32 cellular contexts compared by ENCODE assay signal in the genomic region with DNA sequence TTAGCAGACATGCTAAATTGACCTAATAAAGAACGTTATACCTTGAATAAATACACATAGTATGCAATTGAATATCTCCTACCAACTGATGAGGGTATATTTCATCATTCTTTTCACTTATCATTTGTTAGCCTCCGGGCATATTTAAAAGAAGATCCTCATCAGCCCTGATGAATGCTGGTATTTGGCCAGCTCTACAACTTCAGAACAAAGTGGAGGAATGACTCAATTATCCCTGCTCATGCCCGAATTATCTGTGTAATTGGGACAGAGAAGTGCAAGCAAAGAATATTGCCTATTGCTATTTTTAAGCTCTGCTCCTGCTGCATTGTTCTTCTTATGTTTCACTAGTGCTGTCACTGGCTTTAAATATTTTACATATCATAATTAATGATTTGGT.
DNase-seq lines count a peak whose midpoint lies in the region; ATAC-seq and TF ChIP-seq lines count a peak whose summit lies in the region.
"Had no signal": no experiment of that assay in that cellular context is flagged by ENCODE, and none has a peak within 500 bp of the region (broad histone marks: within the 10 kb centered on the region; RNA-seq: fewer than 3 reads in every experiment).

No MANE protein-coding gene starts in this region.

- H3K4me3 ChIP-seq in IMR-90 (ENCODE audit: insufficient read depth, low read depth, low read length) (no peak overlapping the region), foreskin fibroblast (ENCODE audit: low read depth in 1 of 2, low read length in 2 of 2) (no peak overlapping the region)
- H3K4me3 ChIP-seq: esophagus muscularis mucosa, gastroesophageal sphincter, PC-9, psoas muscle, sigmoid colon, transverse colon had no signal

- no peak overlapping the region for H2BK15ac ChIP-seq in IMR-90 (ENCODE audit: low read depth, low read length)

- TF ChIP-seq CTCF in IMR-90 (conservative IDR thresholded peaks at IDR 0.05; ENCODE audit: low read depth, low read length) (no peak), foreskin fibroblast (IDR thresholded peaks at IDR 0.05; ENCODE audit: low read depth, low read length) (no peak)

- H3K23ac ChIP-seq in IMR-90 (ENCODE audit: low read depth, low read length): no peak overlapping the region; the same call in 1 of the 2 replicates

- no TSS peak for BruUV-seq in IMR-90 (replicated peaks; lab: Mats Ljungman, UMichigan)

- no peaks in the 10 kb centered on the region for H3K27me3 ChIP-seq in IMR-90 (ENCODE audit: control insufficient read depth, insufficient read depth, low read length)
- H3K27me3 ChIP-seq: esophagus muscularis mucosa, gastroesophageal sphincter, sigmoid colon, transverse colon had no signal

- no peak overlapping the region for H3K27ac ChIP-seq in IMR-90 (ENCODE audit: insufficient read depth, low read length)
- H3K27ac ChIP-seq: esophagus muscularis mucosa, gastroesophageal sphincter, PC-9, psoas muscle, sigmoid colon, transverse colon had no signal

- H4K5ac ChIP-seq in IMR-90 (ENCODE audit: low read depth, low read length): no peak overlapping the region

- in situ Hi-C loops in IMR-90 (cut with MboI; ENCODE audit: low sequenced_read_pairs): no loop called here

- no peak overlapping the region for H2BK5ac ChIP-seq in IMR-90 (ENCODE audit: low read depth, low read length, poor library complexity, severe bottlenecking)

- no peak overlapping the region for H2AFZ ChIP-seq in IMR-90 (replicated peaks; ENCODE audit: low read length, poor library complexity)
- H2AFZ ChIP-seq: PC-9 had no signal

- intact Hi-C loops in IMR-90 (cut with micrococcal nuclease): no loop called here
- intact Hi-C loops in posterior cingulate gyrus (cut with DNase I): no loop called here

- WGBS in IMR-90 (ENCODE audit: extremely low coverage in 2 of 2, insufficient read length in 1 of 2), 2 experiments: no CpG with 5 or more reads among the region's 3 CpGs

- no peak overlapping the region for H3K56ac ChIP-seq in IMR-90 (ENCODE audit: extremely low read depth, insufficient read depth, low read length)

- CTCF ChIA-PET in IMR-90 (lab: Yijun Ruan, JAX): interaction anchor here (0.6 kb wide), 1 partner anchor 201 kb away, joined by 3 read pairs; no protein-coding TSS in a partner anchor

- dilution Hi-C loops in IMR-90 (cut with HindIII; ENCODE audit: low sequenced_read_pairs, unreplicated experiment): no loop called here

- H4K20me1 ChIP-seq in IMR-90 (ENCODE audit: insufficient read depth, low read length): no peaks in the 10 kb centered on the region

- peak; percentile 21 for DNase-seq in AG20443 (ENCODE audit: low spot score)
- peak; percentile 38 for DNase-seq in IMR-90
- DNase-seq in foreskin fibroblast: peak; percentile 33 to 55
- DNase-seq in posterior cingulate gyrus: no peak
- DNase-seq in SK-N-DZ (ENCODE audit: low spot score): no peak
- DNase-seq: activated B cell treated with CpG ODN at 0.5 μM for 24 hours; activated gamma-delta T cell treated with Interleukin-2 at 50 U/mL for 16 hours; activated naive CD8-positive, alpha-beta T cell treated with anti-CD3 and anti-CD28 coated beads, Interleukin-2, amount 50 U/mL, for 24 hours; activated T-cell treated with anti-CD3 and anti-CD28 coated beads, Interleukin-2, amount 50 U/mL, for 24 hours; C1 segment of cervical spinal cord; COR-L47; DMS53; GDM1; kidney glomerular epithelial cell; natural killer cell; NCI-H1092; NCI-H187; NCI-H2171; NCI-H510A treated with DMSO at 0.1 percent for 48 hours; nucleus accumbens; PC-9; psoas muscle; sigmoid colon; stimulated activated CD4-positive, alpha-beta T cell treated with anti-CD3 and anti-CD28 coated beads, Interleukin-4, amount 100 ng/mL, for 4 hours; T-cell; transverse colon had no signal

- POLR2A ChIA-PET in IMR-90 (lab: Charles Lee; ENCODE audit: unreplicated experiment): no interaction called here

- ATAC-seq in IMR-90 (ENCODE audit: low read depth): no peak
- ATAC-seq in SK-N-SH treated with all-trans-retinoic acid at 6 μM for 48 hours: peak; percentile 26; the same call in 1 of the 3 replicates
- no peak for ATAC-seq in GM21381 (IDR thresholded peaks at IDR 0.05; ENCODE audit: unreplicated experiment)
- no peak for ATAC-seq in HG03097 (IDR thresholded peaks at IDR 0.05; ENCODE audit: low FRiP score, unreplicated experiment)
- ATAC-seq: activated naive CD8-positive, alpha-beta T cell treated with anti-CD3 and anti-CD28 coated beads, Interleukin-2, amount 50 U/mL, for 24 hours; gastroesophageal sphincter; HCT116; natural killer cell; psoas muscle; T-cell had no signal

- no peak overlapping the region for H3K4me2 ChIP-seq in IMR-90 (ENCODE audit: low read depth, low read length)
- H3K4me2 ChIP-seq: PC-9 had no signal

- no peaks in the 10 kb centered on the region for H3K36me3 ChIP-seq in IMR-90 (ENCODE audit: control insufficient read depth, insufficient read depth, low read length)
- H3K36me3 ChIP-seq: esophagus muscularis mucosa, gastroesophageal sphincter, sigmoid colon, transverse colon had no signal

- no peak overlapping the region for H3K4ac ChIP-seq in IMR-90 (ENCODE audit: low read depth, low read length)

- H4K8ac ChIP-seq in IMR-90 (ENCODE audit: low read depth in 2 of 2, low read length in 2 of 2): no peak overlapping the region; a peak in 1 of 4 replicates

- H3K14ac ChIP-seq in IMR-90 (replicated peaks; ENCODE audit: low read depth, low read length): no peak overlapping the region

- H4K91ac ChIP-seq in IMR-90 (ENCODE audit: insufficient read depth, low read depth, low read length): no peak overlapping the region

- no peak overlapping the region for H3K9ac ChIP-seq in IMR-90 (ENCODE audit: low read depth, low read length)

- TF ChIP-seq POLR2A in IMR-90 (IDR thresholded peaks at IDR 0.05; ENCODE audit: low read depth, low read length): no peak

- H3K79me1 ChIP-seq in IMR-90 (ENCODE audit: low read depth in 1 of 2, low read length in 2 of 2): no peaks in the 10 kb centered on the region

- peaks cover 5% of the 10 kb centered on the region for H3K9me1 ChIP-seq in IMR-90 (ENCODE audit: insufficient read depth, low read length)

- no peak overlapping the region for H2AK9ac ChIP-seq in IMR-90 (replicated peaks; ENCODE audit: low read depth, low read length, poor library complexity)

- 0 out of 2 replicates have a peak overlapping the region, but pooled peaks have one; percentile 2 for H2AK5ac ChIP-seq in IMR-90 (ENCODE audit: low read depth, low read length)

- no peak for TF ChIP-seq RAD21 in IMR-90 (IDR thresholded peaks at IDR 0.05; ENCODE audit: low read length)

- no peak overlapping the region; the same call in 1 of the 2 replicates for H2BK120ac ChIP-seq in IMR-90 (ENCODE audit: low read depth, low read length)

- H3K9me3 ChIP-seq in IMR-90 (ENCODE audit: control insufficient read depth, insufficient read depth, low read length): no peaks in the 10 kb centered on the region
- H3K9me3 ChIP-seq: esophagus muscularis mucosa, gastroesophageal sphincter, psoas muscle, sigmoid colon, transverse colon had no signal

- no peak overlapping the region for H2BK20ac ChIP-seq in IMR-90 (ENCODE audit: low read depth, low read length)

- no peak overlapping the region for H3K18ac ChIP-seq in IMR-90 (ENCODE audit: low read depth, low read length)

- peaks cover 4% of the 10 kb centered on the region for H3K4me1 ChIP-seq in IMR-90 (ENCODE audit: control insufficient read depth, insufficient read depth, low read length)
- H3K4me1 ChIP-seq: esophagus muscularis mucosa, gastroesophageal sphincter, psoas muscle, sigmoid colon, transverse colon had no signal

TF ChIP-seq in IMR-90, 13 proteins besides CTCF, POLR2A, EP300 and RAD21:
- no peak for TF ChIP-seq RFX5 (IDR thresholded peaks at IDR 0.05; ENCODE audit: low read depth, low read length)
- no peak for TF ChIP-seq RCOR1 (IDR thresholded peaks at IDR 0.05; ENCODE audit: insufficient replicate concordance, low read length)
- TF ChIP-seq, protein P1, sequence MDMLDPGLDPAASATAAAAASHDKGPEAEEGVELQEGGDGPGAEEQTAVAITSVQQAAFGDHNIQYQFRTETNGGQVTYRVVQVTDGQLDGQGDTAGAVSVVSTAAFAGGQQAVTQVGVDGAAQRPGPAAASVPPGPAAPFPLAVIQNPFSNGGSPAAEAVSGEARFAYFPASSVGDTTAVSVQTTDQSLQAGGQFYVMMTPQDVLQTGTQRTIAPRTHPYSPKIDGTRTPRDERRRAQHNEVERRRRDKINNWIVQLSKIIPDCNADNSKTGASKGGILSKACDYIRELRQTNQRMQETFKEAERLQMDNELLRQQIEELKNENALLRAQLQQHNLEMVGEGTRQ (IDR thresholded peaks at IDR 0.05; ENCODE audit: low read depth, low read length): no peak
- no peak for TF ChIP-seq NFE2L2 (IDR thresholded peaks at IDR 0.05; ENCODE audit: low read depth, low read length)
- no peak for TF ChIP-seq CHD1 (IDR thresholded peaks at IDR 0.05; ENCODE audit: low read depth, low read length)
- no peak for TF ChIP-seq FOS (IDR thresholded peaks at IDR 0.05; ENCODE audit: low read depth, low read length)
- TF ChIP-seq MAFK (IDR thresholded peaks at IDR 0.05; ENCODE audit: low read depth, low read length): no peak
- no peak for TF ChIP-seq CEBPB (IDR thresholded peaks at IDR 0.05; ENCODE audit: low read depth, low read length)
- TF ChIP-seq SMC3 (IDR thresholded peaks at IDR 0.05; ENCODE audit: low read depth, low read length): no peak

TF ChIP-seq in SK-N-SH treated with all-trans-retinoic acid at 6 μM for 48 hours, 23 proteins besides CTCF, POLR2A, EP300 and RAD21 (continues in another document):
- TF ChIP-seq ISL1 (CRISPR knock-in tag; IDR thresholded peaks at IDR 0.05): no peak
- TF ChIP-seq ZNF8 (CRISPR knock-in tag; IDR thresholded peaks at IDR 0.05): no peak
- no peak for TF ChIP-seq ZNF70 (CRISPR knock-in tag; IDR thresholded peaks at IDR 0.05)
- no peak for TF ChIP-seq SNAI2 (CRISPR knock-in tag; IDR thresholded peaks at IDR 0.05)
- TF ChIP-seq, protein P2, sequence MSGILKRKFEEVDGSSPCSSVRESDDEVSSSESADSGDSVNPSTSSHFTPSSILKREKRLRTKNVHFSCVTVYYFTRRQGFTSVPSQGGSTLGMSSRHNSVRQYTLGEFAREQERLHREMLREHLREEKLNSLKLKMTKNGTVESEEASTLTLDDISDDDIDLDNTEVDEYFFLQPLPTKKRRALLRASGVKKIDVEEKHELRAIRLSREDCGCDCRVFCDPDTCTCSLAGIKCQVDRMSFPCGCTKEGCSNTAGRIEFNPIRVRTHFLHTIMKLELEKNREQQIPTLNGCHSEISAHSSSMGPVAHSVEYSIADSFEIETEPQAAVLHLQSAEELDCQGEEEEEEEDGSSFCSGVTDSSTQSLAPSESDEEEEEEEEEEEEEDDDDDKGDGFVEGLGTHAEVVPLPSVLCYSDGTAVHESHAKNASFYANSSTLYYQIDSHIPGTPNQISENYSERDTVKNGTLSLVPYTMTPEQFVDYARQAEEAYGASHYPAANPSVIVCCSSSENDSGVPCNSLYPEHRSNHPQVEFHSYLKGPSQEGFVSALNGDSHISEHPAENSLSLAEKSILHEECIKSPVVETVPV (CRISPR knock-in tag; IDR thresholded peaks at IDR 0.05): no peak

Comparison
In these comparisons a context has a peak if more than half of its experiments do, and no peak if none do; other contexts are left out.
1. DNase-seq: peak in AG20443 (single experiment), IMR-90 (single experiment) and foreskin fibroblast (2 of 2); none in posterior cingulate gyrus (0 of 10) and SK-N-DZ (single experiment).